In the genomic region with DNA sequence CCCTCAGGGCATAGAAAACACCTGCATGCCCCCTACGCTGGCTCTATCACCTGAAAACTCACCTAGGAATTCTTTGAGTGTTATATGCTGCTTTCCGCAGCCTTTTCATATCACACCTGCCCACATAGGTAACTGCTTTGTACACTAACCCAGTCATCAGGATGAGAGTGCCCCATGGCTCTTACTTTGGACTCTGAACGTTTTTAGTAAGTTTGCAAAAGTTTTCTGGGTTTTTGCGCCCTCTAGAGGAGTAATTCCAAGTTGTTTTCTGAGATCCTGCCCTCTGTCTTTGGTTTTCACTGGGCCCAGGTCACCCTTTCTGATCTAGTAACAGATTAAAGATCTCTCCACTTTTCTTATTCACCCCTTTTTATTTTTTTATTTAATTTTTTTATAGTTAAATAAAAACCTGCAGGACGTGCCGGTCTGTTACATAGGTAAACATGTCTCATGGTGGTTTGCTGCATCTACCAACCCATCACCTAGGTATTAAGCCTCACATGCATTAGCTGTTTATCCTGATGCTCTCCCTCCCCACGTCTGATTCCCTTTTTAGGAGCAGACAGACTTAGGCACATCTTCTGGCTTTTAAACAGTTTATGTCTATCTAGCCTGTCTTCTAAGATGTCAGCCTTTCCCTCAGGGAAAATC, we compare ENCODE assay signal across 9 cellular contexts.
DNase-seq lines count a peak whose midpoint lies in the region; ATAC-seq, FAIRE-seq and TF ChIP-seq lines count a peak whose summit lies in the region.
"Had no signal": no experiment of that assay in that cellular context is flagged by ENCODE, and none has a peak within 500 bp of the region (broad histone marks: within the 10 kb centered on the region; RNA-seq: fewer than 3 reads in every experiment).

No MANE protein-coding gene starts in this region.

- no peak overlapping the region for H3K4me3 ChIP-seq in small intestine (ENCODE audit: low read depth in 1 of 2, low read length in 2 of 2)

- no peaks in the 10 kb centered on the region for H3K36me3 ChIP-seq in small intestine (ENCODE audit: control insufficient read depth in 2 of 2, insufficient read depth in 2 of 2, low read length in 2 of 2)

- intact Hi-C loops in CD14-positive monocyte (cut with micrococcal nuclease), result no loop called here

- H3K4me1 Mint-ChIP-seq in CD14-positive monocyte, result peaks cover 8% of the 10 kb centered on the region

- H3K27me3 Mint-ChIP-seq in CD14-positive monocyte (ENCODE audit: low read depth in 3 of 3), result peaks cover 0 to 2% (median 0%) of the 10 kb centered on the region in 3 donors

- peak; percentile 70 for ATAC-seq in GM18502 (IDR thresholded peaks at IDR 0.05; ENCODE audit: poor library complexity, unreplicated experiment)
- ATAC-seq in HG03469 (IDR thresholded peaks at IDR 0.05; ENCODE audit: unreplicated experiment), result peak; percentile 70
- ATAC-seq in HG03097 (IDR thresholded peaks at IDR 0.05; ENCODE audit: low FRiP score, unreplicated experiment), result no peak

- no peak overlapping the region for H3K4me3 Mint-ChIP-seq in CD14-positive monocyte
- H3K4me3 Mint-ChIP-seq: T-helper 1 cell treated with Interleukin-12 subunit alpha and Interleukin-12 subunit beta and Interleukin-4 antibody, amounts not matched to agents 30 μg/mL and 1 μg/mL, for 36 hours had no signal

- no peaks in the 10 kb centered on the region for H3K9me3 ChIP-seq in small intestine (ENCODE audit: control insufficient read depth, low read depth)

- H3K27ac ChIP-seq in small intestine (ENCODE audit: low read depth in 1 of 2, low read length in 1 of 2), result no peak overlapping the region

- DNase-seq in CD14-positive monocyte (ENCODE audit: low spot score), result no peak
- DNase-seq in RPMI7951 (ENCODE audit: low read depth), result peak; percentile 11
- peak; percentile 1 for DNase-seq in fibroblast of the conjunctiva (ENCODE audit: low read depth)
- DNase-seq in small intestine, result peak; percentile 81
- DNase-seq in UCSD-AML1 (lab: John Stamatoyannopoulos, UW; ENCODE audit: unreplicated experiment), result no peak

- no peaks in the 10 kb centered on the region for H3K4me1 ChIP-seq in small intestine (ENCODE audit: control insufficient read depth in 2 of 2, insufficient read depth in 1 of 2, low read depth in 1 of 2, low read length in 1 of 2)

- 12 to 30% (median 21%) methylated on average over 7 of the region's 7 CpGs for WGBS in small intestine, 3 donors

- FAIRE-seq in small intestine (lab: Jason Lieb, UNC), result no peak

- H3K27me3 ChIP-seq in small intestine (ENCODE audit: control insufficient read depth in 2 of 2, insufficient read depth in 2 of 2, low read length in 2 of 2), result peaks cover 0 to 3% of the 10 kb centered on the region in 2 donors

- H3K9me3 Mint-ChIP-seq in CD14-positive monocyte, result peaks cover 0 to 3% (median 0%) of the 10 kb centered on the region in 7 donors
- H3K9me3 Mint-ChIP-seq: T-helper 1 cell treated with Interleukin-12 subunit alpha and Interleukin-12 subunit beta and Interleukin-4 antibody, amounts not matched to agents 30 μg/mL and 1 μg/mL, for 36 hours had no signal

- no peaks in the 10 kb centered on the region for H3K36me3 Mint-ChIP-seq in CD14-positive monocyte

- H3K27ac Mint-ChIP-seq in CD14-positive monocyte, result no peak overlapping the region
- H3K27ac Mint-ChIP-seq: T-helper 1 cell treated with Interleukin-12 subunit alpha and Interleukin-12 subunit beta and Interleukin-4 antibody, amounts not matched to agents 30 μg/mL and 1 μg/mL, for 36 hours had no signal

- peak; percentile 86 for TF ChIP-seq CTCF in CD14-positive monocyte (IDR thresholded peaks at IDR 0.05)

Comparison
In these comparisons a context has a peak if more than half of its experiments do, and no peak if none do; other contexts are left out.
1. DNase-seq: peak in RPMI7951 (single experiment), fibroblast of the conjunctiva (single experiment) and small intestine (single experiment); none in CD14-positive monocyte (single experiment) and UCSD-AML1 (single experiment).